16 cellular contexts compared by ENCODE assay signal in the genomic region with DNA sequence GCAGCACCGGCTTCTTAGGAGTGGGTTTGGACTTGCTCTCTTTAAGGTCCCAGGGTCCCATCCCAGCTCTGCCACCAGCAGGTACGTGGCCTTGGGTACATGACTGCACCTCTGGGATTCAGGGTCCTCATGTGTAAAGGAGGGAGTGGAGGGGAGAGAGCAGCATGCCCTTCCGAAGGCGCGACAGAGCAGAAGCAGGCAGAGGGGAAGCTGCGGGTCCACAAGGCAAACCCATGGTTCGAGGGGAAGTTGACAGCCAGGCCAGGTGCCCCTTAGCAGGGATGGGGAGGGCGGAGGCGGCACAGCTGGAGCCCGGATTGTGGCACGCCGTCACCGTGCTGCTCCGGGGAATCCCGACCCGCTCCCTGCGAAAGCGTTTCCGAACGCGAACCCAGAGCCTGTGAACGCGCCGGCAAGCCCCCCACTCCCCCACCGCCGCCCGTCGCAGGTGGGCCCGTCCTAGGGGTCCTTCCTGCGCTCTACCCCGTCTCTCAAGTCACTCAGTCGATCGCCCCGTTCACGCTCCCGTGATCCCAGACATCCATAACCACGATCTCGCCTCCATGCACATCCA. TPM values are rescaled to one million over a fixed set of nuclear protein-coding genes. Genes with fewer than 3 reads are reported as not detected.
DNase-seq lines count a peak whose midpoint lies in the region; ATAC-seq, FAIRE-seq and TF ChIP-seq lines count a peak whose summit lies in the region.
"Had no signal": no experiment of that assay in that cellular context is flagged by ENCODE, and none has a peak within 500 bp of the region (broad histone marks: within the 10 kb centered on the region; RNA-seq: fewer than 3 reads in every experiment).

No MANE protein-coding gene starts in this region.

- H3K9me3 ChIP-seq in astrocyte (ENCODE audit: insufficient read depth, low read depth, low read length): no peaks in the 10 kb centered on the region
- H3K9me3 ChIP-seq in kidney (ENCODE audit: control insufficient read depth in 1 of 2, low read length in 2 of 2): no peaks in the 10 kb centered on the region
- no peaks in the 10 kb centered on the region for H3K9me3 ChIP-seq in stomach
- H3K9me3 ChIP-seq: A549, thyroid gland had no signal

- no peak for FAIRE-seq in astrocyte (lab: Jason Lieb, UNC)
- no peak for FAIRE-seq in kidney (lab: Jason Lieb, UNC)
- FAIRE-seq: A549 had no signal

- TF ChIP-seq CTCF in astrocyte (IDR thresholded peaks at IDR 0.05; ENCODE audit: insufficient read depth, low read depth, low read length) (no peak), kidney (IDR thresholded peaks at IDR 0.05; ENCODE audit: borderline replicate concordance, extremely low read depth, insufficient read depth) (no peak), stomach (IDR thresholded peaks at IDR 0.05) (no peak)
- no peak for TF ChIP-seq CTCF in activated CD8-positive, alpha-beta T cell treated with anti-CD3 and anti-CD28 coated beads for 36 hours (IDR thresholded peaks at IDR 0.05)

- H3K4me1 ChIP-seq in astrocyte (ENCODE audit: insufficient read depth, low read length) (peaks cover 14% of the 10 kb centered on the region), kidney (ENCODE audit: control insufficient read depth in 1 of 2, insufficient read depth in 1 of 2, low read depth in 1 of 2, low read length in 2 of 2) (peaks cover 6 to 23% of the 10 kb centered on the region in 2 donors), stomach (peaks cover 26 to 48% (median 43%) of the 10 kb centered on the region in 4 donors)

- peaks cover 98% of the 10 kb centered on the region for H3K27me3 Mint-ChIP-seq in activated naive CD4-positive, alpha-beta T cell treated with anti-CD3 and anti-CD28 coated beads, Interleukin-2, amount 10 ng/mL, durations not matched to agents 7 days and 5 days
- H3K27me3 Mint-ChIP-seq in astrocyte (ENCODE audit: low read depth, unreplicated experiment): peaks cover 60% of the 10 kb centered on the region
- H3K27me3 Mint-ChIP-seq in activated CD8-positive, alpha-beta T cell treated with anti-CD3 and anti-CD28 coated beads for 36 hours: peaks cover 30% of the 10 kb centered on the region

- H3K9me3 Mint-ChIP-seq in activated naive CD4-positive, alpha-beta T cell treated with anti-CD3 and anti-CD28 coated beads, Interleukin-2, amount 10 ng/mL, durations not matched to agents 7 days and 5 days: no peaks in the 10 kb centered on the region
- peaks cover 30% of the 10 kb centered on the region for H3K9me3 Mint-ChIP-seq in astrocyte (ENCODE audit: unreplicated experiment)
- no peaks in the 10 kb centered on the region for H3K9me3 Mint-ChIP-seq in activated CD8-positive, alpha-beta T cell treated with anti-CD3 and anti-CD28 coated beads for 36 hours
- H3K9me3 Mint-ChIP-seq: natural killer cell treated with Interleukin-12 subunit alpha and Interleukin-12 subunit beta and Interleukin-15 and Interleukin-18, amount 100 ng/mL, for 72 hours had no signal

- peak overlapping the region; percentile 29 for H3K4me3 Mint-ChIP-seq in activated naive CD4-positive, alpha-beta T cell treated with anti-CD3 and anti-CD28 coated beads, Interleukin-2, amount 10 ng/mL, durations not matched to agents 7 days and 5 days
- no peak overlapping the region for H3K4me3 Mint-ChIP-seq in astrocyte (ENCODE audit: unreplicated experiment)
- no peak overlapping the region for H3K4me3 Mint-ChIP-seq in activated CD8-positive, alpha-beta T cell treated with anti-CD3 and anti-CD28 coated beads for 36 hours
- H3K4me3 Mint-ChIP-seq: activated CD8-positive, alpha-beta T cell treated with anti-CD3 and anti-CD28 coated beads, Interleukin-2, amount 10 ng/mL, durations not matched to agents 7 days and 5 days; natural killer cell treated with Interleukin-12 subunit alpha and Interleukin-12 subunit beta and Interleukin-15 and Interleukin-18, amount 100 ng/mL, for 72 hours had no signal

- WGBS in stomach, 5 donors: 39 to 65% (median 48%) methylated on average over 21 to 38 of the region's 38 CpGs

- peaks cover 2% of the 10 kb centered on the region for H3K36me3 Mint-ChIP-seq in activated naive CD4-positive, alpha-beta T cell treated with anti-CD3 and anti-CD28 coated beads, Interleukin-2, amount 10 ng/mL, durations not matched to agents 7 days and 5 days
- peaks cover 4% of the 10 kb centered on the region for H3K36me3 Mint-ChIP-seq in astrocyte (ENCODE audit: low read depth, unreplicated experiment)
- no peaks in the 10 kb centered on the region for H3K36me3 Mint-ChIP-seq in activated CD8-positive, alpha-beta T cell treated with anti-CD3 and anti-CD28 coated beads for 36 hours (ENCODE audit: low read depth)
- H3K36me3 Mint-ChIP-seq: natural killer cell treated with Interleukin-12 subunit alpha and Interleukin-12 subunit beta and Interleukin-15 and Interleukin-18, amount 100 ng/mL, for 72 hours had no signal

- H3K27ac ChIP-seq in astrocyte (ENCODE audit: low read depth, low read length): no peak overlapping the region
- peak overlapping the region; percentile 85 to 95 for H3K27ac ChIP-seq in kidney (ENCODE audit: low read depth in 2 of 2, low read length in 2 of 2)
- H3K27ac ChIP-seq in stomach: peak overlapping the region; percentile 11 to 93 (median 84)
- H3K27ac ChIP-seq: A549, PC-9 had no signal

- TF ChIP-seq EP300 in stomach (IDR thresholded peaks at IDR 0.05): no peak

- H2AFZ ChIP-seq in astrocyte (ENCODE audit: low read depth, low read length): peak overlapping the region; percentile 4
- H2AFZ ChIP-seq: PC-9 had no signal

- TF ChIP-seq POLR2A in stomach (IDR thresholded peaks at IDR 0.05): no peak

- peaks cover 9% of the 10 kb centered on the region for H3K4me1 Mint-ChIP-seq in activated naive CD4-positive, alpha-beta T cell treated with anti-CD3 and anti-CD28 coated beads, Interleukin-2, amount 10 ng/mL, durations not matched to agents 7 days and 5 days
- H3K4me1 Mint-ChIP-seq in astrocyte (ENCODE audit: low read depth, unreplicated experiment): peaks cover 4% of the 10 kb centered on the region
- H3K4me1 Mint-ChIP-seq in activated CD8-positive, alpha-beta T cell treated with anti-CD3 and anti-CD28 coated beads for 36 hours (ENCODE audit: low read depth): peaks cover 9% of the 10 kb centered on the region

- H3K27ac Mint-ChIP-seq in activated naive CD4-positive, alpha-beta T cell treated with anti-CD3 and anti-CD28 coated beads, Interleukin-2, amount 10 ng/mL, durations not matched to agents 7 days and 5 days: peak overlapping the region; percentile 71
- peak overlapping the region; percentile 19 for H3K27ac Mint-ChIP-seq in astrocyte (ENCODE audit: unreplicated experiment)
- H3K27ac Mint-ChIP-seq in activated CD8-positive, alpha-beta T cell treated with anti-CD3 and anti-CD28 coated beads for 36 hours: no peak overlapping the region
- H3K27ac Mint-ChIP-seq: activated CD8-positive, alpha-beta T cell treated with anti-CD3 and anti-CD28 coated beads, Interleukin-2, amount 10 ng/mL, durations not matched to agents 7 days and 5 days; natural killer cell treated with Interleukin-12 subunit alpha and Interleukin-12 subunit beta and Interleukin-15 and Interleukin-18, amount 100 ng/mL, for 72 hours had no signal

- DNase-seq in activated naive CD4-positive, alpha-beta T cell treated with anti-CD3 and anti-CD28 coated beads, Interleukin-2, amount 10 ng/mL, durations not matched to agents 7 days and 5 days: no peak
- no peak for DNase-seq in activated naive CD4-positive, alpha-beta T cell treated with Interleukin-2 at 50 U/mL for 16 hours
- DNase-seq in astrocyte (ENCODE audit: low read depth) (no peak), kidney (peak; percentile 67), stomach (no peak), RPMI8226 (no peak)
- DNase-seq in activated CD8-positive, alpha-beta T cell treated with anti-CD3 and anti-CD28 coated beads for 36 hours: no peak
- DNase-seq: activated CD8-positive, alpha-beta T cell treated with anti-CD3 and anti-CD28 coated beads, Interleukin-2, amount 10 ng/mL, durations not matched to agents 7 days and 5 days; cortex of kidney; PC-9; thyroid gland had no signal

- ATAC-seq in activated CD8-positive, alpha-beta T cell treated with anti-CD3 and anti-CD28 coated beads for 36 hours: no peak
- no peak for ATAC-seq in GM18502 (IDR thresholded peaks at IDR 0.05; ENCODE audit: poor library complexity, unreplicated experiment)
- ATAC-seq: A549; activated CD8-positive, alpha-beta T cell treated with anti-CD3 and anti-CD28 coated beads, Interleukin-2, amount 10 ng/mL, durations not matched to agents 7 days and 5 days; natural killer cell treated with Interleukin-12 subunit alpha and Interleukin-12 subunit beta and Interleukin-15 and Interleukin-18, amount 100 ng/mL, for 72 hours had no signal

- H4K20me1 ChIP-seq in astrocyte (ENCODE audit: insufficient read depth, low read length): no peaks in the 10 kb centered on the region

- POLR2A ChIA-PET in activated CD8-positive, alpha-beta T cell treated with anti-CD3 and anti-CD28 coated beads for 36 hours (lab: Charles Lee): interaction anchor here (0.8 kb wide), 1 partner anchor 9 kb away, joined by 3 read pairs; no protein-coding TSS in a partner anchor

- intact Hi-C loops in kidney (cut with DNase I): no loop called here
- intact Hi-C loops in stomach (cut with DNase I; ENCODE audit: low total_unique reads): loop anchor here (10.0 kb wide), 1 partner anchor 411 kb away; no protein-coding TSS in a partner anchor
- intact Hi-C loops in activated CD8-positive, alpha-beta T cell treated with anti-CD3 and anti-CD28 coated beads for 36 hours (cut with micrococcal nuclease): no loop called here

- H3K9ac ChIP-seq in astrocyte (ENCODE audit: low read length) (no peak overlapping the region), kidney (ENCODE audit: low read length in 2 of 2) (peak overlapping the region; percentile 48 to 55)

- peaks cover 23% of the 10 kb centered on the region for H3K27me3 ChIP-seq in astrocyte (ENCODE audit: insufficient read depth, low read length)
- peaks cover 28 to 78% (median 48%) of the 10 kb centered on the region in 3 donors for H3K27me3 ChIP-seq in stomach

- H3K4me2 ChIP-seq in astrocyte (ENCODE audit: low read length): peak overlapping the region; percentile 41
- H3K4me2 ChIP-seq: A549, PC-9 had no signal

- H3K36me3 ChIP-seq in astrocyte (ENCODE audit: insufficient read depth, low read length): no peaks in the 10 kb centered on the region
- H3K36me3 ChIP-seq in kidney (ENCODE audit: control insufficient read depth in 1 of 2, insufficient read depth in 2 of 2, low read length in 2 of 2): no peaks in the 10 kb centered on the region
- peaks cover 0 to 6% (median 0%) of the 10 kb centered on the region in 4 donors for H3K36me3 ChIP-seq in stomach
- H3K36me3 ChIP-seq: thyroid gland had no signal

- H3K79me2 ChIP-seq in astrocyte (ENCODE audit: insufficient read depth, low read length): peaks cover 16% of the 10 kb centered on the region

- CTCF ChIA-PET in activated naive CD4-positive, alpha-beta T cell treated with anti-CD3 and anti-CD28 coated beads, Interleukin-2, amount 10 ng/mL, durations not matched to agents 7 days and 5 days (lab: Charles Lee): no interaction called here
- CTCF ChIA-PET in activated CD8-positive, alpha-beta T cell treated with anti-CD3 and anti-CD28 coated beads for 36 hours (lab: Charles Lee): interaction anchor here (0.7 to 2.5 kb wide), 3 partner anchors 15 to 54 kb away, joined by 3 to 7 read pairs (median 5); no protein-coding TSS in a partner anchor

- H3K4me3 ChIP-seq in astrocyte (ENCODE audit: insufficient read depth, low read depth, low read length) (no peak overlapping the region), kidney (ENCODE audit: low read length in 2 of 2) (peak overlapping the region; percentile 24 to 52), stomach (peak overlapping the region; percentile 46 to 75 (median 54))
- H3K4me3 ChIP-seq: A549, PC-9 had no signal

RNA-seq across cellular contexts. Expression of gene TBX2, which starts 4.1 kb away (rescaled TPM):
- total RNA-seq in astrocyte: 0.50 and 0.53 TPM in 2 replicates
- 66.4 TPM for total RNA-seq in kidney
- 122 TPM for polyA plus RNA-seq in kidney (ENCODE audit: insufficient read depth, low read depth, low replicate concordance)
- 10 to 100 TPM in 4 of 5 donors, under 1 TPM in 1; 0.58 to 31.6 (median 22.3) TPM for total RNA-seq in stomach
- 10 to 100 TPM in 2 of 3 donors, 1 to 10 TPM in 1; 9.4 to 27.0 (median 21.8) TPM for polyA plus RNA-seq in stomach
- not detected for total RNA-seq in activated CD8-positive, alpha-beta T cell treated with anti-CD3 and anti-CD28 coated beads for 36 hours
- total RNA-seq: activated CD8-positive, alpha-beta T cell treated with anti-CD3 and anti-CD28 coated beads, Interleukin-2, amount 10 ng/mL, durations not matched to agents 7 days and 5 days; T-helper 1 cell treated with Interleukin-12 subunit alpha and Interleukin-12 subunit beta and Interleukin-4 antibody, amounts not matched to agents 30 ng/mL and 1 ng/mL, for 36 hours had no signal

RNA-seq across cellular contexts. Expression of gene TBX4, which starts 56.7 kb away (rescaled TPM):
- total RNA-seq in astrocyte (0.14 TPM in 1 of 2 replicates, not detected in the other), kidney (not detected), stomach (under 1 TPM in 1 of 5 donors, not detected in 4; 0.73 TPM)
- polyA plus RNA-seq in kidney (ENCODE audit: insufficient read depth, low read depth, low replicate concordance) (not detected), stomach (under 1 TPM in 1 of 3 donors, not detected in 2; 0.08 TPM)
- total RNA-seq in activated CD8-positive, alpha-beta T cell treated with anti-CD3 and anti-CD28 coated beads for 36 hours: not detected
- total RNA-seq: activated CD8-positive, alpha-beta T cell treated with anti-CD3 and anti-CD28 coated beads, Interleukin-2, amount 10 ng/mL, durations not matched to agents 7 days and 5 days; kidney epithelial cell; natural killer cell treated with Interleukin-12 subunit alpha and Interleukin-12 subunit beta and Interleukin-15 and Interleukin-18, amount 100 ng/mL, for 72 hours; PC-9; T-helper 1 cell treated with Interleukin-12 subunit alpha and Interleukin-12 subunit beta and Interleukin-4 antibody, amounts not matched to agents 30 ng/mL and 1 ng/mL, for 36 hours had no signal
